Comparison of ENCODE assay signal across 1 cellular context in genomic region chr1:30920827-30921226, GRCh38.
TF ChIP-seq lines count a peak whose summit lies in the region.

No MANE protein-coding gene starts in this region.

TF ChIP-seq in WTC11, 78 proteins besides CTCF, POLR2A, EP300 and RAD21 (continued from another document):
- TF ChIP-seq ZNF281 (CRISPR knock-in tag; IDR thresholded peaks at IDR 0.05) (no peak), ATF1 (CRISPR knock-in tag; IDR thresholded peaks at IDR 0.05) (no peak)
TF ChIP-seq in WTC11: peak in this region for 0.
